In genomic region chr17:57645950-57646686, GRCh38 we compare ENCODE assay signal across 1 cellular context.
TF ChIP-seq lines count a peak whose summit lies in the region.

No MANE protein-coding gene starts in this region.

TF ChIP-seq in GM23338, 12 proteins besides CTCF, POLR2A, EP300 and RAD21 (continued from another document):
- TF ChIP-seq, protein P1, sequence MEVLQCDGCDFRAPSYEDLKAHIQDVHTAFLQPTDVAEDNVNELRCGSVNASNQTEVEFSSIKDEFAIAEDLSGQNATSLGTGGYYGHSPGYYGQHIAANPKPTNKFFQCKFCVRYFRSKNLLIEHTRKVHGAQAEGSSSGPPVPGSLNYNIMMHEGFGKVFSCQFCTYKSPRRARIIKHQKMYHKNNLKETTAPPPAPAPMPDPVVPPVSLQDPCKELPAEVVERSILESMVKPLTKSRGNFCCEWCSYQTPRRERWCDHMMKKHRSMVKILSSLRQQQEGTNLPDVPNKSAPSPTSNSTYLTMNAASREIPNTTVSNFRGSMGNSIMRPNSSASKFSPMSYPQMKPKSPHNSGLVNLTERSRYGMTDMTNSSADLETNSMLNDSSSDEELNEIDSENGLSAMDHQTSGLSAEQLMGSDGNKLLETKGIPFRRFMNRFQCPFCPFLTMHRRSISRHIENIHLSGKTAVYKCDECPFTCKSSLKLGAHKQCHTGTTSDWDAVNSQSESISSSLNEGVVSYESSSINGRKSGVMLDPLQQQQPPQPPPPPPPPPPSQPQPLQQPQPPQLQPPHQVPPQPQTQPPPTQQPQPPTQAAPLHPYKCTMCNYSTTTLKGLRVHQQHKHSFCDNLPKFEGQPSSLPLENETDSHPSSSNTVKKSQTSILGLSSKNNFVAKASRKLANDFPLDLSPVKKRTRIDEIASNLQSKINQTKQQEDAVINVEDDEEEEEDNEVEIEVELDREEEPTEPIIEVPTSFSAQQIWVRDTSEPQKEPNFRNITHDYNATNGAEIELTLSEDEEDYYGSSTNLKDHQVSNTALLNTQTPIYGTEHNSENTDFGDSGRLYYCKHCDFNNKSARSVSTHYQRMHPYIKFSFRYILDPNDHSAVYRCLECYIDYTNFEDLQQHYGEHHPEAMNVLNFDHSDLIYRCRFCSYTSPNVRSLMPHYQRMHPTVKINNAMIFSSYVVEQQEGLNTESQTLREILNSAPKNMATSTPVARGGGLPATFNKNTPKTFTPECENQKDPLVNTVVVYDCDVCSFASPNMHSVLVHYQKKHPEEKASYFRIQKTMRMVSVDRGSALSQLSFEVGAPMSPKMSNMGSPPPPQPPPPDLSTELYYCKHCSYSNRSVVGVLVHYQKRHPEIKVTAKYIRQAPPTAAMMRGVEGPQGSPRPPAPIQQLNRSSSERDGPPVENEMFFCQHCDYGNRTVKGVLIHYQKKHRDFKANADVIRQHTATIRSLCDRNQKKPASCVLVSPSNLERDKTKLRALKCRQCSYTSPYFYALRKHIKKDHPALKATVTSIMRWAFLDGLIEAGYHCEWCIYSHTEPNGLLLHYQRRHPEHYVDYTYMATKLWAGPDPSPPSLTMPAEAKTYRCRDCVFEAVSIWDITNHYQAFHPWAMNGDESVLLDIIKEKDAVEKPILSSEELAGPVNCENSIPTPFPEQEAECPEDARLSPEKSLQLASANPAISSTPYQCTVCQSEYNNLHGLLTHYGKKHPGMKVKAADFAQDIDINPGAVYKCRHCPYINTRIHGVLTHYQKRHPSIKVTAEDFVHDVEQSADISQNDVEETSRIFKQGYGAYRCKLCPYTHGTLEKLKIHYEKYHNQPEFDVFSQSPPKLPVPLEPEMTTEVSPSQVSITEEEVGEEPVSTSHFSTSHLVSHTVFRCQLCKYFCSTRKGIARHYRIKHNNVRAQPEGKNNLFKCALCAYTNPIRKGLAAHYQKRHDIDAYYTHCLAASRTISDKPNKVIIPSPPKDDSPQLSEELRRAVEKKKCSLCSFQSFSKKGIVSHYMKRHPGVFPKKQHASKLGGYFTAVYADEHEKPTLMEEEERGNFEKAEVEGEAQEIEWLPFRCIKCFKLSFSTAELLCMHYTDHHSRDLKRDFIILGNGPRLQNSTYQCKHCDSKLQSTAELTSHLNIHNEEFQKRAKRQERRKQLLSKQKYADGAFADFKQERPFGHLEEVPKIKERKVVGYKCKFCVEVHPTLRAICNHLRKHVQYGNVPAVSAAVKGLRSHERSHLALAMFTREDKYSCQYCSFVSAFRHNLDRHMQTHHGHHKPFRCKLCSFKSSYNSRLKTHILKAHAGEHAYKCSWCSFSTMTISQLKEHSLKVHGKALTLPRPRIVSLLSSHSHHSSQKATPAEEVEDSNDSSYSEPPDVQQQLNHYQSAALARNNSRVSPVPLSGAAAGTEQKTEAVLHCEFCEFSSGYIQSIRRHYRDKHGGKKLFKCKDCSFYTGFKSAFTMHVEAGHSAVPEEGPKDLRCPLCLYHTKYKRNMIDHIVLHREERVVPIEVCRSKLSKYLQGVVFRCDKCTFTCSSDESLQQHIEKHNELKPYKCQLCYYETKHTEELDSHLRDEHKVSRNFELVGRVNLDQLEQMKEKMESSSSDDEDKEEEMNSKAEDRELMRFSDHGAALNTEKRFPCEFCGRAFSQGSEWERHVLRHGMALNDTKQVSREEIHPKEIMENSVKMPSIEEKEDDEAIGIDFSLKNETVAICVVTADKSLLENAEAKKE (CRISPR knock-in tag; IDR thresholded peaks at IDR 0.05) = no peak
